ENCODE assay signal across 2 cellular contexts in genomic region chr17:61627658-61628057, GRCh38.
TF ChIP-seq lines count a peak whose summit lies in the region.

No MANE protein-coding gene starts in this region.

TF ChIP-seq in GM23338, 12 proteins besides CTCF, POLR2A, EP300 and RAD21:
- TF ChIP-seq EZH2phosphoT487 (IDR thresholded peaks at IDR 0.05; ENCODE audit: unreplicated experiment) (no peak), CREB1 (CRISPR knock-in tag; IDR thresholded peaks at IDR 0.05; ENCODE audit: low read depth) (no peak), NANOG (IDR thresholded peaks at IDR 0.05; ENCODE audit: borderline replicate concordance) (no peak), ZNF462 (CRISPR knock-in tag; IDR thresholded peaks at IDR 0.05) (no peak), STAT1 (IDR thresholded peaks at IDR 0.05; ENCODE audit: unreplicated experiment) (no peak)
- TF ChIP-seq, protein P1, sequence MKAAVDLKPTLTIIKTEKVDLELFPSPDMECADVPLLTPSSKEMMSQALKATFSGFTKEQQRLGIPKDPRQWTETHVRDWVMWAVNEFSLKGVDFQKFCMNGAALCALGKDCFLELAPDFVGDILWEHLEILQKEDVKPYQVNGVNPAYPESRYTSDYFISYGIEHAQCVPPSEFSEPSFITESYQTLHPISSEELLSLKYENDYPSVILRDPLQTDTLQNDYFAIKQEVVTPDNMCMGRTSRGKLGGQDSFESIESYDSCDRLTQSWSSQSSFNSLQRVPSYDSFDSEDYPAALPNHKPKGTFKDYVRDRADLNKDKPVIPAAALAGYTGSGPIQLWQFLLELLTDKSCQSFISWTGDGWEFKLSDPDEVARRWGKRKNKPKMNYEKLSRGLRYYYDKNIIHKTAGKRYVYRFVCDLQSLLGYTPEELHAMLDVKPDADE (IDR thresholded peaks at IDR 0.05): no peak

TF ChIP-seq in K562, 482 proteins besides CTCF, POLR2A, EP300 and RAD21:
- TF ChIP-seq FOXJ3 (CRISPR knock-in tag; IDR thresholded peaks at IDR 0.05): no peak
- no peak for TF ChIP-seq STAT5A (IDR thresholded peaks at IDR 0.05; ENCODE audit: borderline replicate concordance, low read length)
- TF ChIP-seq ZNF507 (tag; conservative IDR thresholded peaks at IDR 0.05): no peak
- no peak for TF ChIP-seq CSDE1 (IDR thresholded peaks at IDR 0.05)
- TF ChIP-seq MLLT1 (IDR thresholded peaks at IDR 0.05): no peak
- no peak for TF ChIP-seq ZNF445 (CRISPR knock-in tag; IDR thresholded peaks at IDR 0.05; ENCODE audit: low read depth)
- TF ChIP-seq ZNF140 (CRISPR knock-in tag; IDR thresholded peaks at IDR 0.05): no peak
- 0 out of 2 replicates have a peak, but pooled peaks have one; percentile 13 for TF ChIP-seq C11orf30 (IDR thresholded peaks at IDR 0.05; ENCODE audit: low read depth)
- TF ChIP-seq, protein P2, sequence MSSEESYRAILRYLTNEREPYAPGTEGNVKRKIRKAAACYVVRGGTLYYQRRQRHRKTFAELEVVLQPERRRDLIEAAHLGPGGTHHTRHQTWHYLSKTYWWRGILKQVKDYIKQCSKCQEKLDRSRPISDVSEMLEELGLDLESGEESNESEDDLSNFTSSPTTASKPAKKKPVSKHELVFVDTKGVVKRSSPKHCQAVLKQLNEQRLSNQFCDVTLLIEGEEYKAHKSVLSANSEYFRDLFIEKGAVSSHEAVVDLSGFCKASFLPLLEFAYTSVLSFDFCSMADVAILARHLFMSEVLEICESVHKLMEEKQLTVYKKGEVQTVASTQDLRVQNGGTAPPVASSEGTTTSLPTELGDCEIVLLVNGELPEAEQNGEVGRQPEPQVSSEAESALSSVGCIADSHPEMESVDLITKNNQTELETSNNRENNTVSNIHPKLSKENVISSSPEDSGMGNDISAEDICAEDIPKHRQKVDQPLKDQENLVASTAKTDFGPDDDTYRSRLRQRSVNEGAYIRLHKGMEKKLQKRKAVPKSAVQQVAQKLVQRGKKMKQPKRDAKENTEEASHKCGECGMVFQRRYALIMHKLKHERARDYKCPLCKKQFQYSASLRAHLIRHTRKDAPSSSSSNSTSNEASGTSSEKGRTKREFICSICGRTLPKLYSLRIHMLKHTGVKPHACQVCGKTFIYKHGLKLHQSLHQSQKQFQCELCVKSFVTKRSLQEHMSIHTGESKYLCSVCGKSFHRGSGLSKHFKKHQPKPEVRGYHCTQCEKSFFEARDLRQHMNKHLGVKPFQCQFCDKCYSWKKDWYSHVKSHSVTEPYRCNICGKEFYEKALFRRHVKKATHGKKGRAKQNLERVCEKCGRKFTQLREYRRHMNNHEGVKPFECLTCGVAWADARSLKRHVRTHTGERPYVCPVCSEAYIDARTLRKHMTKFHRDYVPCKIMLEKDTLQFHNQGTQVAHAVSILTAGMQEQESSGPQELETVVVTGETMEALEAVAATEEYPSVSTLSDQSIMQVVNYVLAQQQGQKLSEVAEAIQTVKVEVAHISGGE (CRISPR knock-in tag; IDR thresholded peaks at IDR 0.05): peak in 1 of 3 experiments; percentile 90; a peak in 2 of 6 replicates
- TF ChIP-seq, protein P3, sequence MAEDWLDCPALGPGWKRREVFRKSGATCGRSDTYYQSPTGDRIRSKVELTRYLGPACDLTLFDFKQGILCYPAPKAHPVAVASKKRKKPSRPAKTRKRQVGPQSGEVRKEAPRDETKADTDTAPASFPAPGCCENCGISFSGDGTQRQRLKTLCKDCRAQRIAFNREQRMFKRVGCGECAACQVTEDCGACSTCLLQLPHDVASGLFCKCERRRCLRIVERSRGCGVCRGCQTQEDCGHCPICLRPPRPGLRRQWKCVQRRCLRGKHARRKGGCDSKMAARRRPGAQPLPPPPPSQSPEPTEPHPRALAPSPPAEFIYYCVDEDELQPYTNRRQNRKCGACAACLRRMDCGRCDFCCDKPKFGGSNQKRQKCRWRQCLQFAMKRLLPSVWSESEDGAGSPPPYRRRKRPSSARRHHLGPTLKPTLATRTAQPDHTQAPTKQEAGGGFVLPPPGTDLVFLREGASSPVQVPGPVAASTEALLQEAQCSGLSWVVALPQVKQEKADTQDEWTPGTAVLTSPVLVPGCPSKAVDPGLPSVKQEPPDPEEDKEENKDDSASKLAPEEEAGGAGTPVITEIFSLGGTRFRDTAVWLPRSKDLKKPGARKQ (CRISPR knock-in tag; IDR thresholded peaks at IDR 0.05): no peak
- no peak for TF ChIP-seq ZNF707 (CRISPR knock-in tag; conservative IDR thresholded peaks at IDR 0.05)
- no peak for TF ChIP-seq FOXM1 (IDR thresholded peaks at IDR 0.05; ENCODE audit: low read depth)
- TF ChIP-seq FOXM1 (CRISPR knock-in tag; IDR thresholded peaks at IDR 0.05; ENCODE audit: low read depth): no peak
- no peak for TF ChIP-seq MAFF (IDR thresholded peaks at IDR 0.05; ENCODE audit: low read length)
- TF ChIP-seq SAFB (IDR thresholded peaks at IDR 0.05; ENCODE audit: borderline replicate concordance, low read depth, low read length): no peak
